In the genomic region with DNA sequence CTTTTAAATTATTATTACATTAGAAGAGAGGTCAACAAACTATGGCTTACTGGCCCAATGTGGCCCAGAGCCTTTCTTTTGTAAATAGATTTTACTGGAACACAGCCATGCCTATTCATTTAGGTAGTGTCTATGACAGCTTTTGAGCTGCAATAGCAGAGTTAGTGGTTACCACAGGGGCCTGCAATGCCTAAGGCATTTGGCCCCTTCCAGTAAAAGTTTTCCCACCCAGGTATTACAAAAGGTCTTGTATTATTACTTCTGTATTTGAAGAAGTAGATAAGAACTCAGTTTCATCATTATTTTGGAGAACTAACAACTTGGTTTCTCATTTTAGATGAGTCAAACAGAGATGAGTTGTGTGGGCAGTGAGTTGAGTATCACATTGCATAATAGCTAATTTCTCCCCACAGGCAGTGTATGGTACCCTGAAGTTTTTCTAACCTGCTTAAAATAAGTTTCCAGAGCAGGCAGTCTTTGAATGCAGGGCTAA, we compare ENCODE assay signal across 8 cellular contexts. TPM values are rescaled to one million over a fixed set of nuclear protein-coding genes. Genes with fewer than 3 reads are reported as not detected.
DNase-seq lines count a peak whose midpoint lies in the region; ATAC-seq and TF ChIP-seq lines count a peak whose summit lies in the region.

No MANE protein-coding gene starts in this region.

- ATAC-seq in GM21423 (IDR thresholded peaks at IDR 0.05; ENCODE audit: unreplicated experiment) (peak; percentile 92), HG03575 (IDR thresholded peaks at IDR 0.05; ENCODE audit: extremely low read depth, insufficient number of reproducible peaks, low FRiP score, unreplicated experiment) (peak; percentile 98), T-cell (replicated peaks in 1 of 4) (no peak)

- DNase-seq in GM03348 (ENCODE audit: low spot score) (peak; percentile 48), dorsolateral prefrontal cortex (no peak), DMS79 (lab: John Stamatoyannopoulos, UW) (no peak), NCI-H187 (lab: John Stamatoyannopoulos, UW) (no peak), T-cell (no peak)
- DNase-seq in activated effector memory CD4-positive, alpha-beta T cell treated with Interleukin-2 at 50 U/mL for 16 hours, result no peak

- H3K27me3 ChIP-seq in dorsolateral prefrontal cortex, result no peaks in the 10 kb centered on the region

- no peaks in the 10 kb centered on the region for H3K9me3 Mint-ChIP-seq in T-cell

- peaks cover 76% of the 10 kb centered on the region for H3K36me3 Mint-ChIP-seq in T-cell

- no peak overlapping the region for H3K4me3 Mint-ChIP-seq in T-cell

- POLR2A ChIA-PET in T-cell (lab: Charles Lee), result no interaction called here

- intact Hi-C loops in dorsolateral prefrontal cortex (cut with DNase I), result no loop called here

- H3K27ac ChIP-seq in dorsolateral prefrontal cortex, result peak overlapping the region in 54 of 59 donors; percentile 18 to 99 (median 78)

- no peaks in the 10 kb centered on the region for H3K27me3 Mint-ChIP-seq in T-cell

- TF ChIP-seq CTCF in dorsolateral prefrontal cortex (IDR thresholded peaks at IDR 0.05 in 54 of 56, conservative IDR thresholded peaks at IDR 0.05 in 2 of 56; ENCODE audit: low read depth in 1 of 56, partially characterized antibody in 56 of 56), result no peak

- CTCF ChIA-PET in T-cell (lab: Charles Lee), result no interaction called here

- peak overlapping the region in 1 of 59 donors; percentile 1 for H3K4me3 ChIP-seq in dorsolateral prefrontal cortex

- peak overlapping the region in 1 of 2 donors; percentile 48 for H3K27ac Mint-ChIP-seq in T-cell

- peaks cover 48 to 62% (median 54%) of the 10 kb centered on the region in 3 donors for H3K4me1 Mint-ChIP-seq in T-cell

RNA-seq across cellular contexts. Expression of gene MTRR, which starts 9.5 kb away (rescaled TPM):
- total RNA-seq in dorsolateral prefrontal cortex (100 to 1,000 TPM in 1 of 120 experiments, 10 to 100 TPM in 119; 42.8 to 132 (median 64.0) TPM), T-cell (10 to 100 TPM; 66.9 to 90.2 (median 83.0) TPM)

RNA-seq across cellular contexts. Expression of gene FASTKD3, which starts 9.6 kb away (rescaled TPM):
- total RNA-seq in dorsolateral prefrontal cortex, result 10 to 100 TPM in 65 of 120 experiments, 1 to 10 TPM in 55; 4.4 to 16.7 (median 10.2) TPM
- 10 to 100 TPM in 2 of 5 donors, 1 to 10 TPM in 3; 6.9 to 11.1 (median 9.7) TPM for total RNA-seq in T-cell

RNA-seq across cellular contexts. Expression of gene CFAP90, which starts 27.5 kb away (rescaled TPM):
- total RNA-seq in dorsolateral prefrontal cortex, result 10 to 100 TPM in 10 of 120 experiments, 1 to 10 TPM in 110; 2.5 to 20.4 (median 6.8) TPM
- total RNA-seq in T-cell, result not detected

Comparison
In these comparisons a context has a peak if more than half of its experiments do, and no peak if none do; other contexts are left out.
1. ATAC-seq: peak in GM21423 (single experiment) and HG03575 (single experiment); none in T-cell (0 of 4).